ENCODE assay signal across 23 cellular contexts in the genomic region with DNA sequence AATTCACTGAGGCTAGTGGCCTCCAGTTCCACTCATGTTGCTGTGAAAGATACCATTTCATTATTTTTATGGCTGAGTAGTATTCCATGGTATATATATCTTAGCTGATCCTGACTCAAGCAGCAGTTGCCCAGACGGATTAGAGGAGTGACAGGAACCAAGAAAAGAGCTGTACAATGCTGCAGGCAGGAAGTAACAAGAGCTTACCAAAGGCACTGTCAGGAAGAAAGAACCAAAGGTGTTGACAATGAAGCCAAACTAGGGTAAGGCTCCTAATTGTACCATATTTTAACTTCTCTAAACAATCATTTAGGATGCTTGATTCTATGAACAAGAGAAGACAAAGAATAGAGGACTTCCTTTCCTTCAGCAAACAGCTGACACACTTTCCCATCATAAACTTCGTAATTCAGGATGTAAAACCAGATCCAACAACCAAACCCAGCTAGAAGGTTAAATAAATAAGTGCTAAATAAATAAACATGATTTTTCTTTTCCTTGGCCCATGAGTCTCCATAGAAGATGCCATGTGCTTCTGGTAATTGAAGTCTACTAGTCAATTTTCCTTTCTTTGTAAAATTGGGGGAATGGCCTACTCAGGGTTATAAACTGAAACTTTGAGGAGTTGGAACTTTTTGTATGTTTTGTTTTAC.
DNase-seq lines count a peak whose midpoint lies in the region; ATAC-seq and TF ChIP-seq lines count a peak whose summit lies in the region.
"Had no signal": no experiment of that assay in that cellular context is flagged by ENCODE, and none has a peak within 500 bp of the region (broad histone marks: within the 10 kb centered on the region; RNA-seq: fewer than 3 reads in every experiment).

No MANE protein-coding gene starts in this region.

- no TSS peak for BruUV-seq in OCI-LY7 (replicated peaks; lab: Mats Ljungman, UMichigan)

- no peaks in the 10 kb centered on the region for H3K9me3 ChIP-seq in OCI-LY7 (ENCODE audit: low read length)
- H3K9me3 ChIP-seq: BLaER1, neutrophil, Peyer's patch, SK-N-SH, upper lobe of left lung had no signal

- no peak overlapping the region for H3K4me2 ChIP-seq in OCI-LY7 (ENCODE audit: low read length)
- H3K4me2 ChIP-seq: BLaER1, SK-N-SH had no signal

- no peaks in the 10 kb centered on the region for H3K79me2 ChIP-seq in OCI-LY7 (ENCODE audit: insufficient read depth, low read depth, low read length)

- peak overlapping the region; percentile 19; the same call in 1 of the 2 replicates for H2AFZ ChIP-seq in OCI-LY7 (ENCODE audit: low read length)

- no peak overlapping the region for H3K27ac ChIP-seq in OCI-LY7 (ENCODE audit: low read depth, low read length, poor library complexity, severe bottlenecking)
- H3K27ac ChIP-seq: BLaER1, neutrophil, Peyer's patch, upper lobe of left lung had no signal

- H4K20me1 ChIP-seq in OCI-LY7 (ENCODE audit: insufficient read depth, low read length), result no peaks in the 10 kb centered on the region
- H4K20me1 ChIP-seq: BLaER1 had no signal

- ATAC-seq in central memory CD8-positive, alpha-beta T cell (replicated peaks; ENCODE audit: extremely low read depth, poor library complexity, severe bottlenecking), result no peak
- ATAC-seq in naive B cell (ENCODE audit: low read depth in 2 of 2) (no peak), HG03460 (IDR thresholded peaks at IDR 0.05; ENCODE audit: unreplicated experiment) (no peak)

- no peak overlapping the region for H3K4me3 ChIP-seq in OCI-LY7 (ENCODE audit: low read depth, low read length, poor library complexity, severe bottlenecking)
- H3K4me3 ChIP-seq: BLaER1, Peyer's patch, skin epidermis, upper lobe of left lung had no signal

- no peaks in the 10 kb centered on the region for H3K36me3 ChIP-seq in OCI-LY7 (ENCODE audit: insufficient read depth, low read length)
- H3K36me3 ChIP-seq: BLaER1, neutrophil, Peyer's patch, upper lobe of left lung had no signal

- no peak for TF ChIP-seq CTCF in OCI-LY7 (conservative IDR thresholded peaks at IDR 0.05; ENCODE audit: low read length)

- peaks cover 41% of the 10 kb centered on the region for H3K4me1 ChIP-seq in OCI-LY7 (ENCODE audit: insufficient read depth, low read length, poor library complexity, severe bottlenecking)
- H3K4me1 ChIP-seq: BLaER1 had no signal

- CTCF ChIA-PET in activated CD4-positive, alpha-beta T cell treated with anti-CD3 and anti-CD28 coated beads, Interleukin-2, amount 10 ng/mL, durations not matched to agents 7 days and 5 days (lab: Charles Lee), result interaction anchor here (0.8 to 2.6 kb wide), 6 partner anchors 9 to 46 kb away, joined by 3 to 6 read pairs (median 4); no protein-coding TSS in a partner anchor
- CTCF ChIA-PET in OCI-LY7 (lab: Charles Lee; ENCODE audit: unreplicated experiment), result no interaction called here

- peaks cover 10% of the 10 kb centered on the region for H3K9me3 Mint-ChIP-seq in activated CD4-positive, alpha-beta T cell treated with anti-CD3 and anti-CD28 coated beads, Interleukin-2, amount 10 ng/mL, durations not matched to agents 7 days and 5 days
- H3K9me3 Mint-ChIP-seq in activated CD4-positive, alpha-beta T cell treated with anti-CD3 and anti-CD28 coated beads, Interleukin-2, amount 10 ng/mL, durations not matched to agents 24 days and 14 days, result peaks cover 16% of the 10 kb centered on the region
- H3K9me3 Mint-ChIP-seq in central memory CD8-positive, alpha-beta T cell, result no peaks in the 10 kb centered on the region
- H3K9me3 Mint-ChIP-seq in naive B cell, result peaks cover 0 to 6% (median 0%) of the 10 kb centered on the region in 7 donors

- POLR2A ChIA-PET in activated CD4-positive, alpha-beta T cell treated with anti-CD3 and anti-CD28 coated beads, Interleukin-2, amount 10 ng/mL, durations not matched to agents 7 days and 5 days (lab: Charles Lee), result no interaction called here
- POLR2A ChIA-PET in OCI-LY7 (lab: Charles Lee), result interaction anchor here (0.6 to 3.2 kb wide), 5 partner anchors 11 to 57 kb away, joined by 3 to 15 read pairs (median 4); no protein-coding TSS in a partner anchor

- intact Hi-C loops in activated CD4-positive, alpha-beta T cell treated with anti-CD3 and anti-CD28 coated beads, Interleukin-2, amount 10 ng/mL, durations not matched to agents 24 days and 14 days (cut with micrococcal nuclease), result loop anchor here (1.0 to 10.0 kb wide), 2 partner anchors 9 to 889 kb away; no protein-coding TSS in a partner anchor
- intact Hi-C loops in OCI-LY7 (cut with micrococcal nuclease; ENCODE audit: unreplicated experiment), result no loop called here

- H3K4me3 Mint-ChIP-seq in activated CD4-positive, alpha-beta T cell treated with anti-CD3 and anti-CD28 coated beads, Interleukin-2, amount 10 ng/mL, durations not matched to agents 7 days and 5 days, result no peak overlapping the region
- no peak overlapping the region for H3K4me3 Mint-ChIP-seq in activated CD4-positive, alpha-beta T cell treated with anti-CD3 and anti-CD28 coated beads, Interleukin-2, amount 10 ng/mL, durations not matched to agents 24 days and 14 days
- peak overlapping the region; percentile 56 for H3K4me3 Mint-ChIP-seq in central memory CD8-positive, alpha-beta T cell
- H3K4me3 Mint-ChIP-seq in naive B cell, result no peak overlapping the region
- H3K4me3 Mint-ChIP-seq: stimulated activated naive CD8-positive, alpha-beta T cell treated with anti-CD3 and anti-CD28 coated beads, Interleukin-15, Interleukin-2, amounts not matched to agents 100 ng/mL and 50 ng/mL, for 24 hours had no signal

- no peaks in the 10 kb centered on the region for H3K9me2 ChIP-seq in OCI-LY7 (ENCODE audit: insufficient read depth, low read length)
- H3K9me2 ChIP-seq: SK-N-SH had no signal

- H3K36me3 Mint-ChIP-seq in activated CD4-positive, alpha-beta T cell treated with anti-CD3 and anti-CD28 coated beads, Interleukin-2, amount 10 ng/mL, durations not matched to agents 7 days and 5 days (ENCODE audit: low read depth), result peaks cover 7% of the 10 kb centered on the region
- H3K36me3 Mint-ChIP-seq in activated CD4-positive, alpha-beta T cell treated with anti-CD3 and anti-CD28 coated beads, Interleukin-2, amount 10 ng/mL, durations not matched to agents 24 days and 14 days (ENCODE audit: low read depth), result no peaks in the 10 kb centered on the region
- peaks cover 4% of the 10 kb centered on the region for H3K36me3 Mint-ChIP-seq in central memory CD8-positive, alpha-beta T cell (ENCODE audit: insufficient read depth)
- no peaks in the 10 kb centered on the region for H3K36me3 Mint-ChIP-seq in naive B cell

- peaks cover 66% of the 10 kb centered on the region for H3K4me1 Mint-ChIP-seq in activated CD4-positive, alpha-beta T cell treated with anti-CD3 and anti-CD28 coated beads, Interleukin-2, amount 10 ng/mL, durations not matched to agents 7 days and 5 days
- H3K4me1 Mint-ChIP-seq in activated CD4-positive, alpha-beta T cell treated with anti-CD3 and anti-CD28 coated beads, Interleukin-2, amount 10 ng/mL, durations not matched to agents 24 days and 14 days, result peaks cover 55% of the 10 kb centered on the region
- H3K4me1 Mint-ChIP-seq in central memory CD8-positive, alpha-beta T cell, result peaks cover 72% of the 10 kb centered on the region
- peaks cover 32 to 62% (median 57%) of the 10 kb centered on the region in 3 donors for H3K4me1 Mint-ChIP-seq in naive B cell

- no peak for DNase-seq in activated CD4-positive, alpha-beta T cell treated with anti-CD3 and anti-CD28 coated beads, Interleukin-2, amount 10 ng/mL, durations not matched to agents 7 days and 5 days
- no peak for DNase-seq in activated CD4-positive, alpha-beta T cell treated with anti-CD3 and anti-CD28 coated beads, Interleukin-2, amount 10 ng/mL, durations not matched to agents 24 days and 14 days
- DNase-seq in OCI-LY7 (ENCODE audit: low spot score), result no peak
- no peak for DNase-seq in central memory CD8-positive, alpha-beta T cell (ENCODE audit: low spot score in 2 of 2)
- DNase-seq in naive B cell, result no peak
- DNase-seq in DMS153 treated with DMSO at 0.1 percent for 48 hours (lab: John Stamatoyannopoulos, UW; ENCODE audit: unreplicated experiment), result no peak
- DNase-seq in NCI-H82 (lab: John Stamatoyannopoulos, UW), result no peak
- DNase-seq: 8988T; activated CD4-positive, alpha-beta T cell treated with anti-CD3 and anti-CD28 coated beads for 48 hours; cortex of kidney; DMS 273 treated with DMSO at 0.1 percent for 48 hours; kidney glomerular epithelial cell; midbrain; MM.1S; NCI-H146; Peyer's patch; SK-N-SH; upper lobe of left lung had no signal

- no peaks in the 10 kb centered on the region for H3K27me3 Mint-ChIP-seq in activated CD4-positive, alpha-beta T cell treated with anti-CD3 and anti-CD28 coated beads, Interleukin-2, amount 10 ng/mL, durations not matched to agents 7 days and 5 days
- H3K27me3 Mint-ChIP-seq in activated CD4-positive, alpha-beta T cell treated with anti-CD3 and anti-CD28 coated beads, Interleukin-2, amount 10 ng/mL, durations not matched to agents 24 days and 14 days, result no peaks in the 10 kb centered on the region
- no peaks in the 10 kb centered on the region for H3K27me3 Mint-ChIP-seq in central memory CD8-positive, alpha-beta T cell
- no peaks in the 10 kb centered on the region for H3K27me3 Mint-ChIP-seq in naive B cell
- H3K27me3 Mint-ChIP-seq: stimulated activated naive CD8-positive, alpha-beta T cell treated with anti-CD3 and anti-CD28 coated beads, Interleukin-15, Interleukin-2, amounts not matched to agents 100 ng/mL and 50 ng/mL, for 24 hours had no signal

- H3K27ac Mint-ChIP-seq in activated CD4-positive, alpha-beta T cell treated with anti-CD3 and anti-CD28 coated beads, Interleukin-2, amount 10 ng/mL, durations not matched to agents 7 days and 5 days, result peak overlapping the region; percentile 63
- H3K27ac Mint-ChIP-seq in activated CD4-positive, alpha-beta T cell treated with anti-CD3 and anti-CD28 coated beads, Interleukin-2, amount 10 ng/mL, durations not matched to agents 24 days and 14 days, result no peak overlapping the region
- peak overlapping the region; percentile 61 for H3K27ac Mint-ChIP-seq in central memory CD8-positive, alpha-beta T cell (ENCODE audit: low read depth)
- peak overlapping the region in 4 of 6 donors; percentile 15 to 66 (median 45) for H3K27ac Mint-ChIP-seq in naive B cell
